ENCODE assay signal across 13 cellular contexts in genomic region chr2:2845796-2846315, GRCh38.
DNase-seq lines count a peak whose midpoint lies in the region; ATAC-seq and TF ChIP-seq lines count a peak whose summit lies in the region.
"Had no signal": no experiment of that assay in that cellular context is flagged by ENCODE, and none has a peak within 500 bp of the region (broad histone marks: within the 10 kb centered on the region; RNA-seq: fewer than 3 reads in every experiment).

No MANE protein-coding gene starts in this region.

- POLR2A ChIA-PET in RWPE1 (lab: Yijun Ruan, JAX; ENCODE audit: low non-redundant PET), result no interaction called here

- H3K36me3 ChIP-seq in prostate gland (no peaks in the 10 kb centered on the region), WERI-Rb-1 (no peaks in the 10 kb centered on the region)
- H3K36me3 ChIP-seq: SJCRH30 had no signal

- CTCF ChIA-PET in RWPE1 (lab: Yijun Ruan, JAX), result interaction anchor here (0.8 kb wide), 1 partner anchor 1006 kb away, joined by 4 read pairs; no protein-coding TSS in a partner anchor

- DNase-seq in G401 (ENCODE audit: low spot score) (peak; percentile 72), RWPE1 (ENCODE audit: low spot score) (no peak), epithelial cell of esophagus (ENCODE audit: low read depth) (peak; percentile 2), prostate gland (ENCODE audit: low spot score) (peak; percentile 10), RKO (ENCODE audit: low spot score) (no peak), GM20000 (ENCODE audit: low spot score) (no peak), WERI-Rb-1 (no peak)
- DNase-seq: Calu3; CD4-positive, alpha-beta T cell; GM23248; HFFc6 had no signal

- H3K27me3 ChIP-seq in prostate gland (replicated peaks; ENCODE audit: insufficient read depth) (no peaks in the 10 kb centered on the region), WERI-Rb-1 (ENCODE audit: insufficient read depth, low read depth, severe bottlenecking) (no peaks in the 10 kb centered on the region)
- H3K27me3 ChIP-seq: SJCRH30 had no signal

- intact Hi-C loops in prostate gland (cut with DNase I), result no loop called here

- no peaks in the 10 kb centered on the region for H3K4me1 ChIP-seq in prostate gland (replicated peaks)
- H3K4me1 ChIP-seq: SJCRH30 had no signal

- in situ Hi-C loops in G401 (cut with HindIII; ENCODE audit: low sequenced_read_pairs), result no loop called here

- peak overlapping the region; percentile 38 for H3K27ac ChIP-seq in RWPE1
- H3K27ac ChIP-seq in prostate gland, result peak overlapping the region in 1 of 2 donors; percentile 53
- no peak overlapping the region; the same call in 1 of the 2 replicates for H3K27ac ChIP-seq in WERI-Rb-1
- H3K27ac ChIP-seq: GM23248, SJCRH30 had no signal

- no peak for TF ChIP-seq CTCF in RWPE1 (conservative IDR thresholded peaks at IDR 0.05; ENCODE audit: low read depth)
- no peak for TF ChIP-seq CTCF in epithelial cell of esophagus (IDR thresholded peaks at IDR 0.05; ENCODE audit: insufficient read depth, low read depth, low read length, missing control alignments)
- no peak for TF ChIP-seq CTCF in prostate gland (IDR thresholded peaks at IDR 0.05)
- no peak for TF ChIP-seq CTCF in GM20000 (IDR thresholded peaks at IDR 0.05; ENCODE audit: extremely low read depth, missing control alignments)
- TF ChIP-seq CTCF in WERI-Rb-1 (IDR thresholded peaks at IDR 0.05; ENCODE audit: low read depth, low read length), result no peak

- ATAC-seq in GM18519 (IDR thresholded peaks at IDR 0.05; ENCODE audit: low FRiP score, unreplicated experiment), result no peak

- TF ChIP-seq POLR2A in prostate gland (IDR thresholded peaks at IDR 0.05), result no peak

- H3K4me3 ChIP-seq in epithelial cell of esophagus (ENCODE audit: low read length) (no peak overlapping the region), prostate gland (no peak overlapping the region), WERI-Rb-1 (ENCODE audit: low read depth, low read length) (no peak overlapping the region)
- H3K4me3 ChIP-seq: GM23248, SJCRH30 had no signal

- H3K9me3 ChIP-seq in prostate gland (no peaks in the 10 kb centered on the region), WERI-Rb-1 (ENCODE audit: severe bottlenecking) (no peaks in the 10 kb centered on the region)
- H3K9me3 ChIP-seq: SJCRH30 had no signal

- 42% methylated on average over 14 of the region's 14 CpGs for WGBS in prostate gland

Comparison
In these comparisons a context has a peak if more than half of its experiments do, and no peak if none do; other contexts are left out.
1. DNase-seq: peak in G401 (single experiment), epithelial cell of esophagus (single experiment) and prostate gland (single experiment); none in RWPE1 (single experiment), RKO (single experiment), GM20000 (single experiment) and WERI-Rb-1 (single experiment).